10 cellular contexts compared by ENCODE assay signal in genomic region chr7:10128748-10129147, GRCh38.
A peak's percentile ranks its signal among the peaks of the same experiment; 100 is the strongest.
DNase-seq lines count a peak whose midpoint lies in the region; FAIRE-seq and TF ChIP-seq lines count a peak whose summit lies in the region.
"Had no signal": no experiment of that assay in that cellular context is flagged by ENCODE, and none has a peak within 500 bp of the region (broad histone marks: within the 10 kb centered on the region; RNA-seq: fewer than 3 reads in every experiment).

No MANE protein-coding gene starts in this region.

- TF ChIP-seq CTCF in DOHH2 (IDR thresholded peaks at IDR 0.05; ENCODE audit: low read depth, low read length, poor library complexity, severe bottlenecking) (peak; percentile 44), NB4 (IDR thresholded peaks at IDR 0.05; ENCODE audit: low read depth, low read length) (no peak), bronchial epithelial cell (IDR thresholded peaks at IDR 0.05; ENCODE audit: insufficient read depth, low read length, severe bottlenecking) (no peak), colonic mucosa (IDR thresholded peaks at IDR 0.05) (no peak)

- no peaks in the 10 kb centered on the region for H4K20me1 ChIP-seq in DOHH2 (ENCODE audit: control insufficient read depth, insufficient read depth, low read depth, low read length)

- no peak overlapping the region for H2AK5ac ChIP-seq in mesenchymal stem cell (ENCODE audit: low read length, severe bottlenecking)

- no peak overlapping the region for H2BK5ac ChIP-seq in mesenchymal stem cell (ENCODE audit: low read depth, low read length, poor library complexity, severe bottlenecking)

- no peak overlapping the region for H2BK120ac ChIP-seq in mesenchymal stem cell (ENCODE audit: low read depth, low read length)

- no peak overlapping the region for H4K8ac ChIP-seq in mesenchymal stem cell (ENCODE audit: low read length)

- H3K9me3 ChIP-seq in DOHH2 (ENCODE audit: control insufficient read depth, insufficient read depth, low read length): no peaks in the 10 kb centered on the region
- H3K9me3 ChIP-seq in mesenchymal stem cell (ENCODE audit: control insufficient read depth, low read length): no peaks in the 10 kb centered on the region
- H3K9me3 ChIP-seq in colonic mucosa: no peaks in the 10 kb centered on the region

- no peak overlapping the region for H4K91ac ChIP-seq in mesenchymal stem cell (ENCODE audit: low read length)

- H3K4me3 ChIP-seq in DOHH2 (ENCODE audit: low read length) (no peak overlapping the region), NB4 (ENCODE audit: low read depth, low read length) (no peak overlapping the region), bronchial epithelial cell (ENCODE audit: low read depth, low read length) (no peak overlapping the region), mesenchymal stem cell (ENCODE audit: insufficient read depth in 1 of 2, low read depth in 1 of 2, low read length in 2 of 2) (no peak overlapping the region), colonic mucosa (no peak overlapping the region)
- H3K4me3 ChIP-seq: K562 had no signal

- DNase-seq in NB4 (ENCODE audit: low read depth) (peak; percentile 30), bronchial epithelial cell (ENCODE audit: low read depth) (peak; percentile 0), mesenchymal stem cell (peak; percentile 31), ecto neural progenitor cell (ENCODE audit: low spot score) (no peak), GM12892 (ENCODE audit: insufficient read length) (no peak), occipital lobe (lab: John Stamatoyannopoulos, UW) (no peak), colonic mucosa (no peak)
- DNase-seq: GDM1 had no signal

- no peak for TF ChIP-seq POLR2A in NB4 (IDR thresholded peaks at IDR 0.05; ENCODE audit: extremely low read depth, insufficient read length)
- no peak for TF ChIP-seq POLR2A in GM12892 (IDR thresholded peaks at IDR 0.05; ENCODE audit: low read depth, low read length)

- no peak overlapping the region for H2AFZ ChIP-seq in mesenchymal stem cell (ENCODE audit: low read depth, low read length)

- no peak overlapping the region for H3K4me2 ChIP-seq in DOHH2 (ENCODE audit: low read length)
- H3K4me2 ChIP-seq in mesenchymal stem cell (ENCODE audit: low read length, poor library complexity, severe bottlenecking): no peak overlapping the region

- H3K9ac ChIP-seq in mesenchymal stem cell (ENCODE audit: low read length): no peak overlapping the region
- no peak overlapping the region for H3K9ac ChIP-seq in colonic mucosa (ENCODE audit: low read depth in 2 of 2, low read length in 2 of 2)

- H3K18ac ChIP-seq in mesenchymal stem cell (ENCODE audit: low read depth in 1 of 2, low read length in 2 of 2): no peak overlapping the region

- no peak overlapping the region for H2BK15ac ChIP-seq in mesenchymal stem cell (ENCODE audit: low read depth, poor library complexity, severe bottlenecking)

- H3K27ac ChIP-seq in DOHH2 (ENCODE audit: low read depth, low read length) (no peak overlapping the region), mesenchymal stem cell (ENCODE audit: low read length, poor library complexity, severe bottlenecking) (no peak overlapping the region), colonic mucosa (no peak overlapping the region)

- intact Hi-C loops in colonic mucosa (cut with DNase I): no loop called here

- no peak overlapping the region for H2BK12ac ChIP-seq in mesenchymal stem cell (ENCODE audit: low read length in 2 of 2)

- H3K79me1 ChIP-seq in mesenchymal stem cell (replicated peaks; ENCODE audit: low read length, poor library complexity, severe bottlenecking): no peaks in the 10 kb centered on the region

- no peak overlapping the region for H3K14ac ChIP-seq in mesenchymal stem cell (ENCODE audit: low read length in 2 of 2)

- H3K36me3 ChIP-seq in DOHH2 (ENCODE audit: control insufficient read depth, low read length) (no peaks in the 10 kb centered on the region), bronchial epithelial cell (ENCODE audit: control insufficient read depth, insufficient read depth, low read length) (no peaks in the 10 kb centered on the region), mesenchymal stem cell (ENCODE audit: control insufficient read depth in 1 of 2, insufficient read depth in 2 of 2, low read depth in 1 of 2, low read length in 2 of 2) (no peaks in the 10 kb centered on the region), colonic mucosa (no peaks in the 10 kb centered on the region)

- no peaks in the 10 kb centered on the region for H3K79me2 ChIP-seq in DOHH2 (ENCODE audit: control insufficient read depth, low read length)

- no CpG with 5 or more reads among the region's 1 CpG for WGBS in mesenchymal stem cell

- no peak overlapping the region for H3K23ac ChIP-seq in mesenchymal stem cell (ENCODE audit: low read length in 2 of 2)

- no peaks in the 10 kb centered on the region for H3K9me2 ChIP-seq in DOHH2 (replicated peaks; ENCODE audit: control insufficient read depth, low read length)

- H3K27me3 ChIP-seq in DOHH2 (ENCODE audit: control insufficient read depth, low read length) (no peaks in the 10 kb centered on the region), bronchial epithelial cell (ENCODE audit: control insufficient read depth, insufficient read depth, low read length) (no peaks in the 10 kb centered on the region), mesenchymal stem cell (ENCODE audit: control insufficient read depth in 1 of 2, insufficient read depth in 1 of 2, low read length in 2 of 2) (no peaks in the 10 kb centered on the region), colonic mucosa (no peaks in the 10 kb centered on the region)

- H3K4me1 ChIP-seq in DOHH2 (ENCODE audit: control insufficient read depth, low read length): no peaks in the 10 kb centered on the region
- no peaks in the 10 kb centered on the region for H3K4me1 ChIP-seq in mesenchymal stem cell (ENCODE audit: control insufficient read depth, insufficient read depth, low read depth, low read length)
- no peaks in the 10 kb centered on the region for H3K4me1 ChIP-seq in colonic mucosa

- no peaks in the 10 kb centered on the region for H3F3A ChIP-seq in DOHH2 (ENCODE audit: control insufficient read depth, insufficient read depth)

- no peak for FAIRE-seq in bronchial epithelial cell (lab: Jason Lieb, UNC)
- FAIRE-seq in GM12892 (lab: Jason Lieb, UNC): no peak
- FAIRE-seq: K562 had no signal

- H3K4ac ChIP-seq in mesenchymal stem cell (ENCODE audit: low read depth in 1 of 2, low read length in 2 of 2): no peak overlapping the region

Comparison
In these comparisons a context has a peak if more than half of its experiments do, and no peak if none do; other contexts are left out.
1. DNase-seq: peak in NB4 (single experiment), bronchial epithelial cell (single experiment) and mesenchymal stem cell (single experiment); none in ecto neural progenitor cell (single experiment), GM12892 (single experiment), occipital lobe (single experiment) and colonic mucosa (single experiment).